26 cellular contexts compared by ENCODE assay signal in the genomic region with DNA sequence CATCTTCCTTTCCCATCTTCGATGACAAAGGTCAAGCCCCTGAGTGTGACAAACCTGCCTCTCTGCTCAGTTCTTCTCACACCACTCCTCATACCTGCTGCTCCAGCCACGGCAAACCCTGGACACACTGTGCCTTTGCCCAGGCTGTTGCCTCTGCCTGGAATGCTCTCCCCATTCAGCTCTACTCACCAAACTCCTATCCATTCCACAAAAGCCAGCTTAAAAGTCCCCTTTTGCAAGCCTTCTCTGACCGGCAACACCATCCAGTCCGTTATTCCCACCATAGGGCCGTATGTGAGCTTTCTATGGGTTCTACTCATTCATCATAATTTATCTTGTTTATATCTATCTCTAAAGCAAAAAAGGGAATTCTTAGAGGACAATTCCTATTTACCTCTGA. TPM values are rescaled to one million over a fixed set of nuclear protein-coding genes. Genes with fewer than 3 reads are reported as not detected.
"Had no signal": no experiment of that assay in that cellular context is flagged by ENCODE, and none has a peak within 500 bp of the region (broad histone marks: within the 10 kb centered on the region; RNA-seq: fewer than 3 reads in every experiment).

No MANE protein-coding gene starts in this region.

- H3K4me3 Mint-ChIP-seq: naive thymus-derived CD4-positive, alpha-beta T cell; natural killer cell; nephron progenitor cell; stimulated activated effector memory CD8-positive, alpha-beta T cell treated with anti-CD3 and anti-CD28 coated beads, Interleukin-12 subunit alpha, Interleukin-12 subunit beta, amount 100 ng/mL, for 72 hours; stimulated activated naive B cell treated with anti-CD40 and anti-IgM and Interleukin-4, amounts not matched to agents 10 μg/mL and 1 μg/mL and 100 μg/mL, for 72 hours; stimulated activated naive CD8-positive, alpha-beta T cell treated with anti-CD3 and anti-CD28 coated beads, Interleukin-15, Interleukin-2, amounts not matched to agents 100 ng/mL and 50 ng/mL, for 24 hours had no signal

- H3K27me3 Mint-ChIP-seq: stimulated activated naive CD8-positive, alpha-beta T cell treated with anti-CD3 and anti-CD28 coated beads, Interleukin-15, Interleukin-2, amounts not matched to agents 100 ng/mL and 50 ng/mL, for 24 hours had no signal

- H3K9ac ChIP-seq: neural progenitor cell had no signal

- H3K4me1 Mint-ChIP-seq: naive thymus-derived CD4-positive, alpha-beta T cell; natural killer cell; stimulated activated effector memory CD8-positive, alpha-beta T cell treated with anti-CD3 and anti-CD28 coated beads, Interleukin-12 subunit alpha, Interleukin-12 subunit beta, amount 100 ng/mL, for 72 hours; stimulated activated naive B cell treated with anti-CD40 and anti-IgM and Interleukin-4, amounts not matched to agents 10 μg/mL and 1 μg/mL and 100 μg/mL, for 72 hours had no signal

- H3K9me3 ChIP-seq: pancreas, psoas muscle, right lobe of liver, sigmoid colon, stomach, thoracic aorta, thyroid gland, tibial nerve, upper lobe of left lung, vagina had no signal

- H3K4me1 ChIP-seq: neural progenitor cell, pancreas, psoas muscle, thyroid gland, upper lobe of left lung had no signal

- H3K27me3 ChIP-seq: neural progenitor cell, pancreas, right lobe of liver, sigmoid colon, stomach, thyroid gland, tibial nerve, upper lobe of left lung, vagina had no signal

- H3K27ac ChIP-seq: neural progenitor cell, pancreas, psoas muscle, right lobe of liver, sigmoid colon, stomach, thoracic aorta, thyroid gland, tibial nerve, upper lobe of left lung, vagina had no signal

- H2AFZ ChIP-seq: neural progenitor cell had no signal

- H3K36me3 Mint-ChIP-seq: naive thymus-derived CD4-positive, alpha-beta T cell; natural killer cell; neural progenitor cell; stimulated activated effector memory CD8-positive, alpha-beta T cell treated with anti-CD3 and anti-CD28 coated beads, Interleukin-12 subunit alpha, Interleukin-12 subunit beta, amount 100 ng/mL, for 72 hours; stimulated activated naive B cell treated with anti-CD40 and anti-IgM and Interleukin-4, amounts not matched to agents 10 μg/mL and 1 μg/mL and 100 μg/mL, for 72 hours had no signal

- H3K4me2 ChIP-seq: neural progenitor cell had no signal

- ATAC-seq: natural killer cell; pancreas; psoas muscle; right cardiac atrium; right lobe of liver; stimulated activated naive B cell treated with anti-CD40 and anti-IgM and Interleukin-4, amounts not matched to agents 10 μg/mL and 1 μg/mL and 100 μg/mL, for 72 hours had no signal

- H3K4me3 ChIP-seq: neural progenitor cell, pancreas, psoas muscle, right lobe of liver, sigmoid colon, stomach, thoracic aorta, thyroid gland, tibial nerve, upper lobe of left lung, vagina had no signal

- DNase-seq: naive thymus-derived CD4-positive, alpha-beta T cell; natural killer cell; nephron progenitor cell; occipital lobe; pancreas; psoas muscle; right cardiac atrium; right lobe of liver; sigmoid colon; small intestine; stimulated activated CD4-positive, alpha-beta T cell treated with anti-CD3 and anti-CD28 coated beads, Interleukin-15, amount 100 ng/mL, for 24 hours; stimulated activated CD4-positive, alpha-beta T cell treated with anti-CD3 and anti-CD28 coated beads, Interleukin-2, amount 100 ng/mL, for 24 hours; stimulated activated CD4-positive, alpha-beta T cell treated with anti-CD3 and anti-CD28 coated beads, Interleukin-2, amount 100 ng/mL, for 48 hours; stimulated activated CD4-positive, alpha-beta T cell treated with anti-CD3 and anti-CD28 coated beads, Interleukin-4, amount 100 ng/mL, for 24 hours; stimulated activated naive B cell treated with anti-CD40 and anti-IgM and Interleukin-4, amounts not matched to agents 10 μg/mL and 1 μg/mL and 100 μg/mL, for 72 hours; stimulated activated naive CD4-positive, alpha-beta T cell treated with Interleukin-2 at 50 U/mL for 16 hours; stomach; thyroid gland; trophoblast cell; upper lobe of left lung had no signal

- H3K27ac Mint-ChIP-seq: natural killer cell; nephron progenitor cell; neural progenitor cell; stimulated activated effector memory CD8-positive, alpha-beta T cell treated with anti-CD3 and anti-CD28 coated beads, Interleukin-12 subunit alpha, Interleukin-12 subunit beta, amount 100 ng/mL, for 72 hours; stimulated activated naive B cell treated with anti-CD40 and anti-IgM and Interleukin-4, amounts not matched to agents 10 μg/mL and 1 μg/mL and 100 μg/mL, for 72 hours; stimulated activated naive CD8-positive, alpha-beta T cell treated with anti-CD3 and anti-CD28 coated beads, Interleukin-15, Interleukin-2, amounts not matched to agents 100 ng/mL and 50 ng/mL, for 24 hours had no signal

- H3K36me3 ChIP-seq: neural progenitor cell, pancreas, right lobe of liver, sigmoid colon, stomach, thoracic aorta, thyroid gland, tibial nerve, upper lobe of left lung, vagina had no signal

- H3K9me3 Mint-ChIP-seq: nephron progenitor cell; neural progenitor cell; stimulated activated naive B cell treated with anti-CD40 and anti-IgM and Interleukin-4, amounts not matched to agents 10 μg/mL and 1 μg/mL and 100 μg/mL, for 72 hours; stimulated activated naive CD8-positive, alpha-beta T cell treated with anti-CD3 and anti-CD28 coated beads, Interleukin-15, Interleukin-2, amounts not matched to agents 100 ng/mL and 50 ng/mL, for 24 hours had no signal

RNA-seq across cellular contexts. Expression of gene GFRA1, which starts 15.2 kb away (rescaled TPM):
- total RNA-seq: naive thymus-derived CD4-positive, alpha-beta T cell; natural killer cell had no signal
- polyA plus RNA-seq: naive thymus-derived CD4-positive, alpha-beta T cell had no signal
